Comparison of ENCODE assay signal across 1 cellular context in the genomic region with DNA sequence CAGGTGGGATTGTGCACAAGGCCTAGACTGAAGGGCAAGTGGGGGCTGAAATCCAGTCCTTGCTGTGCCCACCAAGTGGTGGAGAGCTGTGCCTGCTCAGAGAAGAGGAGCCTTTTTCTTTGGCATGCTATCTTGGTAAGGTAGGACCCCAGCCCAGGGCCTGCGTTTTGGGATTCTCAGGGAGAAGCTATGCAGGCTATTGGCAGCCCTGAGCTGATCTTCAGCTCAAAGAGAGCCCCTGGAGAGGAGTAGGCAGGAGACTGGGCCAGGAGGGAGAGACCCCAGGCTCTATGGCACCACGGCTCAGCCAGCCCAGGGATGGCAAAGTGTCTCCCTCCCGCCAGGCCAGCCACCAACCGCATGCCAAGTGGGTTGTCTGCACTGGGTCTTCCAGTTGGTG.
TF ChIP-seq lines count a peak whose summit lies in the region.

No MANE protein-coding gene starts in this region.

TF ChIP-seq in IMR-90, 13 proteins besides CTCF, POLR2A, EP300 and RAD21 (continued from another document):
- TF ChIP-seq, protein P1, sequence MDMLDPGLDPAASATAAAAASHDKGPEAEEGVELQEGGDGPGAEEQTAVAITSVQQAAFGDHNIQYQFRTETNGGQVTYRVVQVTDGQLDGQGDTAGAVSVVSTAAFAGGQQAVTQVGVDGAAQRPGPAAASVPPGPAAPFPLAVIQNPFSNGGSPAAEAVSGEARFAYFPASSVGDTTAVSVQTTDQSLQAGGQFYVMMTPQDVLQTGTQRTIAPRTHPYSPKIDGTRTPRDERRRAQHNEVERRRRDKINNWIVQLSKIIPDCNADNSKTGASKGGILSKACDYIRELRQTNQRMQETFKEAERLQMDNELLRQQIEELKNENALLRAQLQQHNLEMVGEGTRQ (IDR thresholded peaks at IDR 0.05; ENCODE audit: low read depth, low read length): no peak
- TF ChIP-seq MXI1 (IDR thresholded peaks at IDR 0.05; ENCODE audit: borderline replicate concordance, low read depth, low read length): no peak
- no peak for TF ChIP-seq MAZ (IDR thresholded peaks at IDR 0.05; ENCODE audit: borderline replicate concordance, low read depth, low read length)
- no peak for TF ChIP-seq BHLHE40 (IDR thresholded peaks at IDR 0.05; ENCODE audit: low read depth, low read length)
- no peak for TF ChIP-seq MAFK (IDR thresholded peaks at IDR 0.05; ENCODE audit: low read depth, low read length)
- TF ChIP-seq, protein P2, sequence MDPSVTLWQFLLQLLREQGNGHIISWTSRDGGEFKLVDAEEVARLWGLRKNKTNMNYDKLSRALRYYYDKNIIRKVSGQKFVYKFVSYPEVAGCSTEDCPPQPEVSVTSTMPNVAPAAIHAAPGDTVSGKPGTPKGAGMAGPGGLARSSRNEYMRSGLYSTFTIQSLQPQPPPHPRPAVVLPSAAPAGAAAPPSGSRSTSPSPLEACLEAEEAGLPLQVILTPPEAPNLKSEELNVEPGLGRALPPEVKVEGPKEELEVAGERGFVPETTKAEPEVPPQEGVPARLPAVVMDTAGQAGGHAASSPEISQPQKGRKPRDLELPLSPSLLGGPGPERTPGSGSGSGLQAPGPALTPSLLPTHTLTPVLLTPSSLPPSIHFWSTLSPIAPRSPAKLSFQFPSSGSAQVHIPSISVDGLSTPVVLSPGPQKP (IDR thresholded peaks at IDR 0.05; ENCODE audit: borderline replicate concordance, low read depth, low read length): no peak
- no peak for TF ChIP-seq CHD1 (IDR thresholded peaks at IDR 0.05; ENCODE audit: low read depth, low read length)
- TF ChIP-seq SMC3 (IDR thresholded peaks at IDR 0.05; ENCODE audit: low read depth, low read length): no peak
- no peak for TF ChIP-seq RCOR1 (IDR thresholded peaks at IDR 0.05; ENCODE audit: insufficient replicate concordance, low read length)
- TF ChIP-seq FOS (IDR thresholded peaks at IDR 0.05; ENCODE audit: low read depth, low read length): no peak
- TF ChIP-seq NFE2L2 (IDR thresholded peaks at IDR 0.05; ENCODE audit: low read depth, low read length): no peak
- TF ChIP-seq CEBPB (IDR thresholded peaks at IDR 0.05; ENCODE audit: low read depth, low read length): no peak
TF ChIP-seq in IMR-90: peak in this region for 0.
